ENCODE assay signal across 20 cellular contexts in the genomic region with DNA sequence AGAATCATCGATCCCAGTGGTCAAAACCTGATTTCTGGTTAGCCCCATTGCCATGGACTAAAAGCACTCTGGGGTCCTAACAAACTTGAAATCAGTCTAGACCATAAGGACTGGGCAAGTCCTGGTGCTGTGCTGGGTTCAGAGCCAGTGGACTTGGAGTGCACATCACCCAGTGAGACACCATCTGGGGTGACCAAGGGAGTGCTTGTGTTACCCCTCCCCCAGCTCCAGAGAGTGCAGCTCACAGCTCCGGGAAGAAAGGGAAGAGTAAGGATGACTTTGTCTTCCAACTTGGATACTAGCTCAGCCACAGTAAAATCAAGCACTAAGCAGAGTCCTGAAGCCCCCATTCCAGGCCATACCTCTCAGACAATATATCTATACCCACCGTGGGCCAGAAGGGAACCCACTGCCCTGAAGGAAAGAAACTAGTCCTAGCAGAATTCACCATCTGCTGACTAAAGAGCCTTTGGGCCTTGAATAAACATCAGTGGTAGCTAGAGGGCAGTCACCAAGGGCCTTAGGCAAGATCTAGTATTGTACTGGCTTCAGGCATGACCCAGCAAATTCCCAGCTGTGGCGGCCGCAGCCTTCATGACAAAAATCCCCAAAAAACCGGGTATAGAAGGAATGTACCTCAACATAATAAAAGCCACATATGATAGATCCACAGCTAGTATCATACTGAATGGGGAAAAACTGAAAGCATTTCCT.
"Had no signal": no experiment of that assay in that cellular context is flagged by ENCODE, and none has a peak within 500 bp of the region (broad histone marks: within the 10 kb centered on the region; RNA-seq: fewer than 3 reads in every experiment).

No MANE protein-coding gene starts in this region.

- H3K4me1 ChIP-seq: lower lobe of right lung, spleen, upper lobe of left lung had no signal

- H3K4me3 ChIP-seq: coronary artery, lower lobe of right lung, spleen, thoracic aorta, upper lobe of left lung had no signal

- H3K9me3 ChIP-seq: lower lobe of right lung, thoracic aorta had no signal

- ATAC-seq: left lobe of liver; lower lobe of right lung; naive thymus-derived CD4-positive, alpha-beta T cell had no signal

- FAIRE-seq: astrocyte had no signal

- H3K27ac ChIP-seq: coronary artery, epithelial cell of prostate, lower lobe of right lung, spleen, thoracic aorta, upper lobe of left lung had no signal

- H3K36me3 ChIP-seq: lower lobe of right lung, spleen, thoracic aorta, upper lobe of left lung had no signal

- DNase-seq: activated CD4-positive, alpha-beta memory T cell treated with anti-CD3 and anti-CD28 coated beads for 36 hours; activated CD4-positive, alpha-beta T cell treated with anti-CD3 and anti-CD28 coated beads for 4 hours; activated CD4-positive, CD25-positive, alpha-beta regulatory T cell; activated naive CD4-positive, alpha-beta T cell treated with Interleukin-2 at 50 U/mL for 16 hours; activated naive CD8-positive, alpha-beta T cell treated with anti-CD3 and anti-CD28 coated beads for 36 hours; activated T-cell treated with anti-CD3 and anti-CD28 coated beads, Interleukin-2, amount 50 U/mL, for 48 hours; immature natural killer cell; lower lobe of right lung; naive thymus-derived CD4-positive, alpha-beta T cell; retina; spleen; stimulated activated CD4-positive, alpha-beta T cell treated with anti-CD3 and anti-CD28 coated beads, Interleukin-4, amount 100 ng/mL, for 1 hour; stimulated activated naive CD4-positive, alpha-beta T cell treated with Interleukin-2 at 50 U/mL for 16 hours; T1000; upper lobe of left lung had no signal

- H3K27me3 ChIP-seq: upper lobe of left lung had no signal
